1 cellular context compared by ENCODE assay signal in genomic region chr19:12766051-12766521, GRCh38.
A peak's percentile ranks its signal among the peaks of the same experiment; 100 is the strongest.
TF ChIP-seq lines count a peak whose summit lies in the region.

No MANE protein-coding gene starts in this region.

TF ChIP-seq in HepG2, 621 proteins besides CTCF, POLR2A, EP300 and RAD21 (continued from another document and continues in another):
- peak; percentile 64 for TF ChIP-seq HNF1B (CRISPR knock-in tag; IDR thresholded peaks at IDR 0.05)
- TF ChIP-seq NFIB (CRISPR knock-in tag; IDR thresholded peaks at IDR 0.05; ENCODE audit: borderline replicate concordance) = no peak
- peak; percentile 67; the same call in 1 of the 2 replicates for TF ChIP-seq MEIS1 (CRISPR knock-in tag; IDR thresholded peaks at IDR 0.05; ENCODE audit: borderline replicate concordance)
- TF ChIP-seq SMAD3 (CRISPR knock-in tag; IDR thresholded peaks at IDR 0.05) = 0 out of 2 replicates have a peak, but pooled peaks have one; percentile 19
- TF ChIP-seq NAIF1 (CRISPR knock-in tag; IDR thresholded peaks at IDR 0.05; ENCODE audit: borderline replicate concordance) = 0 out of 2 replicates have a peak, but pooled peaks have one; percentile 23
- TF ChIP-seq ZNF607 (CRISPR knock-in tag; IDR thresholded peaks at IDR 0.05; ENCODE audit: borderline replicate concordance) = 0 out of 2 replicates have a peak, but pooled peaks have one; percentile 19
- TF ChIP-seq RFXANK (CRISPR knock-in tag; IDR thresholded peaks at IDR 0.05) = no peak
- 0 out of 2 replicates have a peak, but pooled peaks have one; percentile 33 for TF ChIP-seq NRL (CRISPR knock-in tag; IDR thresholded peaks at IDR 0.05; ENCODE audit: borderline replicate concordance)
- TF ChIP-seq KDM5B (CRISPR knock-in tag; IDR thresholded peaks at IDR 0.05; ENCODE audit: borderline replicate concordance) = peak; percentile 63; the same call in 1 of the 2 replicates
- peak; percentile 68; the same call in 1 of the 2 replicates for TF ChIP-seq ETV6 (CRISPR knock-in tag; conservative IDR thresholded peaks at IDR 0.05)
- peak; percentile 40; the same call in 1 of the 2 replicates for TF ChIP-seq ZSCAN21 (CRISPR knock-in tag; IDR thresholded peaks at IDR 0.05; ENCODE audit: borderline replicate concordance)
- peak; percentile 57; the same call in 1 of the 2 replicates for TF ChIP-seq ZNF710 (CRISPR knock-in tag; IDR thresholded peaks at IDR 0.05; ENCODE audit: borderline replicate concordance)
- TF ChIP-seq PATZ1 (CRISPR knock-in tag; IDR thresholded peaks at IDR 0.05) = 0 out of 2 replicates have a peak, but pooled peaks have one; percentile 52
- peak; percentile 35; the same call in 1 of the 2 replicates for TF ChIP-seq MAX (IDR thresholded peaks at IDR 0.05)
- TF ChIP-seq MIER3 (CRISPR knock-in tag; IDR thresholded peaks at IDR 0.05; ENCODE audit: borderline replicate concordance) = peak; percentile 78
- peak; percentile 67; the same call in 1 of the 2 replicates for TF ChIP-seq ARID4A (CRISPR knock-in tag; IDR thresholded peaks at IDR 0.05; ENCODE audit: borderline replicate concordance)
- no peak for TF ChIP-seq DDIT3 (CRISPR knock-in tag; IDR thresholded peaks at IDR 0.05)
- TF ChIP-seq ATF6 (CRISPR knock-in tag; conservative IDR thresholded peaks at IDR 0.05) = 0 out of 2 replicates have a peak, but pooled peaks have one; percentile 46
- peak; percentile 62 for TF ChIP-seq KMT2B (CRISPR knock-in tag; IDR thresholded peaks at IDR 0.05)
- no peak for TF ChIP-seq SOX6 (IDR thresholded peaks at IDR 0.05)
- peak; percentile 51 for TF ChIP-seq SOX6 (CRISPR knock-in tag; IDR thresholded peaks at IDR 0.05)
- TF ChIP-seq HMGXB4 (CRISPR knock-in tag; IDR thresholded peaks at IDR 0.05; ENCODE audit: borderline replicate concordance in 1 of 2, low read depth in 1 of 2) = peak; percentile 95 to 98
- no peak for TF ChIP-seq HIC2 (CRISPR knock-in tag; IDR thresholded peaks at IDR 0.05; ENCODE audit: low read depth)
- no peak for TF ChIP-seq NBN (conservative IDR thresholded peaks at IDR 0.05)
- 0 out of 2 replicates have a peak, but pooled peaks have one; percentile 40 for TF ChIP-seq ZBTB33 (CRISPR knock-in tag; IDR thresholded peaks at IDR 0.05)
- no peak for TF ChIP-seq STAT5B (CRISPR knock-in tag; IDR thresholded peaks at IDR 0.05)
- no peak for TF ChIP-seq GMEB2 (CRISPR knock-in tag; IDR thresholded peaks at IDR 0.05; ENCODE audit: low read depth)
- no peak for TF ChIP-seq ZFP36 (IDR thresholded peaks at IDR 0.05; ENCODE audit: borderline replicate concordance, low read depth, low read length, partially characterized antibody)
- no peak for TF ChIP-seq ZNF615 (CRISPR knock-in tag; IDR thresholded peaks at IDR 0.05; ENCODE audit: borderline replicate concordance)
- no peak for TF ChIP-seq FOXA1 (IDR thresholded peaks at IDR 0.05)
- peak; percentile 13; the same call in 1 of the 2 replicates for TF ChIP-seq FOXA1 (CRISPR knock-in tag; IDR thresholded peaks at IDR 0.05)
- no peak for TF ChIP-seq ZNF496 (CRISPR knock-in tag; IDR thresholded peaks at IDR 0.05; ENCODE audit: insufficient replicate concordance)
- peak; percentile 80; the same call in 1 of the 2 replicates for TF ChIP-seq ZC3H13 (CRISPR knock-in tag; IDR thresholded peaks at IDR 0.05)
- peak; percentile 58; the same call in 1 of the 2 replicates for TF ChIP-seq MXD4 (CRISPR knock-in tag; IDR thresholded peaks at IDR 0.05)
- TF ChIP-seq MXI1 (IDR thresholded peaks at IDR 0.05; ENCODE audit: borderline replicate concordance, low read depth, low read length) = peak; percentile 20; the same call in 1 of the 3 replicates
- peak; percentile 69; the same call in 1 of the 2 replicates for TF ChIP-seq ZFP90 (CRISPR knock-in tag; IDR thresholded peaks at IDR 0.05; ENCODE audit: borderline replicate concordance)
- peak; percentile 96 for TF ChIP-seq XRCC5 (optimal IDR thresholded peaks at IDR 0.05; ENCODE audit: low read length)
- TF ChIP-seq ZNF761 (CRISPR knock-in tag; conservative IDR thresholded peaks at IDR 0.05) = peak; percentile 66; the same call in 1 of the 2 replicates
